ENCODE assay signal across 8 cellular contexts in the genomic region with DNA sequence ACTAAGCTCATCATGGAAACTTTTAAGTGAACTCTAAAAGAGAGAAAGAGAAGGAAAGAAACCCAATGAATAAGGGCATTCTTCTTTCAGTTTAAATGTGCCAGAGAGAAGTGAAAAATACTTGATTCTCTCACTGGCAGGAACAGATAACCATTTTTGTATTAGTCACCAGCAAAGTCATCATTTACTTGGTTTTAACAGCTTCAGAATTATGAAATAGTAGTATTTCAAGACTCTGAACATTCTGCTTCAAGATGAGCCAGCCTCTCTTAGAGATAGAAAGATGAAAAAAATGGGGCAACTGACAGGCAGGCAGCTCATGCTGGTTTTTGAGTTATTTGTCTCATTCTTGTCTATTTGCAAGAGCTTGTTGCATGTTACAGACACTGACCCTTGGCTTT.
DNase-seq lines count a peak whose midpoint lies in the region; ATAC-seq and TF ChIP-seq lines count a peak whose summit lies in the region.

No MANE protein-coding gene starts in this region.

- H3K27ac Mint-ChIP-seq in activated CD8-positive, alpha-beta T cell treated with anti-CD3 and anti-CD28 coated beads for 36 hours = peak overlapping the region; percentile 41
- no peak overlapping the region for H3K27ac Mint-ChIP-seq in activated CD8-positive, alpha-beta T cell treated with anti-CD3 and anti-CD28 coated beads, Interleukin-2, amount 10 ng/mL, durations not matched to agents 7 days and 5 days
- peak overlapping the region; percentile 39 for H3K27ac Mint-ChIP-seq in neural crest cell (ENCODE audit: unreplicated experiment)

- H3K36me3 Mint-ChIP-seq in activated CD8-positive, alpha-beta T cell treated with anti-CD3 and anti-CD28 coated beads for 36 hours (ENCODE audit: low read depth) = no peaks in the 10 kb centered on the region
- H3K36me3 Mint-ChIP-seq in activated CD8-positive, alpha-beta T cell treated with anti-CD3 and anti-CD28 coated beads, Interleukin-2, amount 10 ng/mL, durations not matched to agents 7 days and 5 days (ENCODE audit: low read depth) = no peaks in the 10 kb centered on the region
- no peaks in the 10 kb centered on the region for H3K36me3 Mint-ChIP-seq in neural crest cell (ENCODE audit: low read depth)

- no peaks in the 10 kb centered on the region for H3F3A ChIP-seq in SU-DHL-6 (ENCODE audit: insufficient read depth)

- H3K9me2 ChIP-seq in SU-DHL-6 (replicated peaks; ENCODE audit: insufficient read depth, low read length) = no peaks in the 10 kb centered on the region

- peaks cover 22% of the 10 kb centered on the region for H3K4me1 Mint-ChIP-seq in activated CD8-positive, alpha-beta T cell treated with anti-CD3 and anti-CD28 coated beads for 36 hours (ENCODE audit: low read depth)
- H3K4me1 Mint-ChIP-seq in activated CD8-positive, alpha-beta T cell treated with anti-CD3 and anti-CD28 coated beads, Interleukin-2, amount 10 ng/mL, durations not matched to agents 7 days and 5 days (ENCODE audit: low read depth) = peaks cover 8% of the 10 kb centered on the region
- H3K4me1 Mint-ChIP-seq in neural crest cell = peaks cover 26% of the 10 kb centered on the region

- H3K9me3 Mint-ChIP-seq in activated CD8-positive, alpha-beta T cell treated with anti-CD3 and anti-CD28 coated beads for 36 hours = no peaks in the 10 kb centered on the region
- H3K9me3 Mint-ChIP-seq in activated CD8-positive, alpha-beta T cell treated with anti-CD3 and anti-CD28 coated beads, Interleukin-2, amount 10 ng/mL, durations not matched to agents 7 days and 5 days (ENCODE audit: insufficient read depth) = no peaks in the 10 kb centered on the region
- no peaks in the 10 kb centered on the region for H3K9me3 Mint-ChIP-seq in neural crest cell

- H2AFZ ChIP-seq in SU-DHL-6 (ENCODE audit: low read depth, low read length, severe bottlenecking) = peak overlapping the region; percentile 4

- H3K79me2 ChIP-seq in SU-DHL-6 (ENCODE audit: insufficient read depth, low read length) = no peaks in the 10 kb centered on the region

- CTCF ChIA-PET in activated CD8-positive, alpha-beta T cell treated with anti-CD3 and anti-CD28 coated beads for 36 hours (lab: Charles Lee) = interaction anchor here (1.5 kb wide), 1 partner anchor 21 kb away, joined by 3 read pairs; no protein-coding TSS in a partner anchor
- CTCF ChIA-PET in activated CD8-positive, alpha-beta T cell treated with anti-CD3 and anti-CD28 coated beads, Interleukin-2, amount 10 ng/mL, durations not matched to agents 7 days and 5 days (lab: Charles Lee) = interaction anchor here (1.4 kb wide), 1 partner anchor 97 kb away, joined by 4 read pairs; no protein-coding TSS in a partner anchor

- H3K4me2 ChIP-seq in SU-DHL-6 (ENCODE audit: low read depth, low read length, poor library complexity, severe bottlenecking) = peak overlapping the region; percentile 34

- POLR2A ChIA-PET in activated CD8-positive, alpha-beta T cell treated with anti-CD3 and anti-CD28 coated beads for 36 hours (lab: Charles Lee) = interaction anchor here (1.1 to 1.2 kb wide), 2 partner anchors 29 to 110 kb away, joined by 3 read pairs; no protein-coding TSS in a partner anchor
- POLR2A ChIA-PET in activated CD8-positive, alpha-beta T cell treated with anti-CD3 and anti-CD28 coated beads, Interleukin-2, amount 10 ng/mL, durations not matched to agents 7 days and 5 days (lab: Charles Lee) = interaction anchor here (1.9 kb wide), 1 partner anchor 13 kb away, joined by 5 read pairs; no protein-coding TSS in a partner anchor

- TF ChIP-seq CTCF in activated CD8-positive, alpha-beta T cell treated with anti-CD3 and anti-CD28 coated beads for 36 hours (IDR thresholded peaks at IDR 0.05) = no peak
- TF ChIP-seq CTCF in SU-DHL-6 (IDR thresholded peaks at IDR 0.05; ENCODE audit: insufficient read depth, low read length, poor library complexity, severe bottlenecking) = no peak
- TF ChIP-seq CTCF in neural crest cell (conservative IDR thresholded peaks at IDR 0.05) = no peak

- H3K36me3 ChIP-seq in SU-DHL-6 (ENCODE audit: low read length) = no peaks in the 10 kb centered on the region

- H3K9me3 ChIP-seq in SU-DHL-6 (ENCODE audit: insufficient read depth, low read length) = no peaks in the 10 kb centered on the region

- H3K4me3 ChIP-seq in SU-DHL-6 (ENCODE audit: insufficient read depth, low read length, poor library complexity, severe bottlenecking) = no peak overlapping the region

- H3K4me3 Mint-ChIP-seq in activated CD8-positive, alpha-beta T cell treated with anti-CD3 and anti-CD28 coated beads for 36 hours = no peak overlapping the region
- no peak overlapping the region for H3K4me3 Mint-ChIP-seq in activated CD8-positive, alpha-beta T cell treated with anti-CD3 and anti-CD28 coated beads, Interleukin-2, amount 10 ng/mL, durations not matched to agents 7 days and 5 days
- H3K4me3 Mint-ChIP-seq in neural crest cell = no peak overlapping the region

- intact Hi-C loops in activated CD8-positive, alpha-beta T cell treated with anti-CD3 and anti-CD28 coated beads for 36 hours (cut with micrococcal nuclease) = loop anchor here (1.0 kb wide), 1 partner anchor 159 kb away; no protein-coding TSS in a partner anchor

- peak; percentile 85 for ATAC-seq in activated CD8-positive, alpha-beta T cell treated with anti-CD3 and anti-CD28 coated beads for 36 hours
- no peak for ATAC-seq in activated CD8-positive, alpha-beta T cell treated with anti-CD3 and anti-CD28 coated beads, Interleukin-2, amount 10 ng/mL, durations not matched to agents 7 days and 5 days
- ATAC-seq in HG03060 (IDR thresholded peaks at IDR 0.05; ENCODE audit: low read depth, unreplicated experiment) = peak; percentile 56

- H3K27me3 ChIP-seq in SU-DHL-6 (ENCODE audit: low read length) = no peaks in the 10 kb centered on the region

- no peak overlapping the region for H3K9ac ChIP-seq in SU-DHL-6 (ENCODE audit: low read length)

- H3K27me3 Mint-ChIP-seq in activated CD8-positive, alpha-beta T cell treated with anti-CD3 and anti-CD28 coated beads for 36 hours = peaks cover 1% of the 10 kb centered on the region
- peaks cover 14% of the 10 kb centered on the region for H3K27me3 Mint-ChIP-seq in activated CD8-positive, alpha-beta T cell treated with anti-CD3 and anti-CD28 coated beads, Interleukin-2, amount 10 ng/mL, durations not matched to agents 7 days and 5 days (ENCODE audit: low read depth)
- no peaks in the 10 kb centered on the region for H3K27me3 Mint-ChIP-seq in neural crest cell (ENCODE audit: low read depth)

- H3K27ac ChIP-seq in SU-DHL-6 (ENCODE audit: low read depth, low read length) = 0 out of 2 replicates have a peak overlapping the region, but pooled peaks have one; percentile 14

- H4K20me1 ChIP-seq in SU-DHL-6 (ENCODE audit: low read depth, low read length) = no peaks in the 10 kb centered on the region

- no peak for DNase-seq in activated CD8-positive, alpha-beta T cell treated with anti-CD3 and anti-CD28 coated beads for 36 hours
- DNase-seq in activated CD8-positive, alpha-beta T cell treated with anti-CD3 and anti-CD28 coated beads, Interleukin-2, amount 10 ng/mL, durations not matched to agents 7 days and 5 days = no peak
- DNase-seq in neural crest cell (ENCODE audit: low read depth, low spot score) (no peak), NCI-H1105 (lab: John Stamatoyannopoulos, UW) (no peak), NCI-H526 treated with DMSO at 0.1 percent for 48 hours (lab: John Stamatoyannopoulos, UW) (no peak)
- DNase-seq in activated CD4-positive, alpha-beta T cell treated with anti-CD3 and anti-CD28 coated beads for 48 hours = no peak
